In genomic region chr13:84812078-84812477, GRCh38 we compare ENCODE assay signal across 2 cellular contexts.
TF ChIP-seq lines count a peak whose summit lies in the region.

No MANE protein-coding gene starts in this region.

TF ChIP-seq in SK-N-SH, 30 proteins besides CTCF, POLR2A, EP300 and RAD21 (continued from another document):
- TF ChIP-seq IRF3 (IDR thresholded peaks at IDR 0.05; ENCODE audit: low read depth, low read length) (no peak), USF1 (IDR thresholded peaks at IDR 0.05; ENCODE audit: borderline replicate concordance, low read depth) (no peak), SIN3A (IDR thresholded peaks at IDR 0.05; ENCODE audit: borderline replicate concordance, low read depth, low read length) (no peak), GABPA (IDR thresholded peaks at IDR 0.05; ENCODE audit: low read depth) (no peak), SMC3 (IDR thresholded peaks at IDR 0.05; ENCODE audit: low read depth, low read length) (no peak), JUND (IDR thresholded peaks at IDR 0.05) (no peak), NRF1 (IDR thresholded peaks at IDR 0.05; ENCODE audit: low read depth, low read length) (no peak), MAX (IDR thresholded peaks at IDR 0.05; ENCODE audit: low read depth) (no peak), TEAD4 (IDR thresholded peaks at IDR 0.05; ENCODE audit: borderline replicate concordance, insufficient read depth) (no peak), YY1 (IDR thresholded peaks at IDR 0.05; ENCODE audit: low read depth) (no peak)
- TF ChIP-seq, protein P1, sequence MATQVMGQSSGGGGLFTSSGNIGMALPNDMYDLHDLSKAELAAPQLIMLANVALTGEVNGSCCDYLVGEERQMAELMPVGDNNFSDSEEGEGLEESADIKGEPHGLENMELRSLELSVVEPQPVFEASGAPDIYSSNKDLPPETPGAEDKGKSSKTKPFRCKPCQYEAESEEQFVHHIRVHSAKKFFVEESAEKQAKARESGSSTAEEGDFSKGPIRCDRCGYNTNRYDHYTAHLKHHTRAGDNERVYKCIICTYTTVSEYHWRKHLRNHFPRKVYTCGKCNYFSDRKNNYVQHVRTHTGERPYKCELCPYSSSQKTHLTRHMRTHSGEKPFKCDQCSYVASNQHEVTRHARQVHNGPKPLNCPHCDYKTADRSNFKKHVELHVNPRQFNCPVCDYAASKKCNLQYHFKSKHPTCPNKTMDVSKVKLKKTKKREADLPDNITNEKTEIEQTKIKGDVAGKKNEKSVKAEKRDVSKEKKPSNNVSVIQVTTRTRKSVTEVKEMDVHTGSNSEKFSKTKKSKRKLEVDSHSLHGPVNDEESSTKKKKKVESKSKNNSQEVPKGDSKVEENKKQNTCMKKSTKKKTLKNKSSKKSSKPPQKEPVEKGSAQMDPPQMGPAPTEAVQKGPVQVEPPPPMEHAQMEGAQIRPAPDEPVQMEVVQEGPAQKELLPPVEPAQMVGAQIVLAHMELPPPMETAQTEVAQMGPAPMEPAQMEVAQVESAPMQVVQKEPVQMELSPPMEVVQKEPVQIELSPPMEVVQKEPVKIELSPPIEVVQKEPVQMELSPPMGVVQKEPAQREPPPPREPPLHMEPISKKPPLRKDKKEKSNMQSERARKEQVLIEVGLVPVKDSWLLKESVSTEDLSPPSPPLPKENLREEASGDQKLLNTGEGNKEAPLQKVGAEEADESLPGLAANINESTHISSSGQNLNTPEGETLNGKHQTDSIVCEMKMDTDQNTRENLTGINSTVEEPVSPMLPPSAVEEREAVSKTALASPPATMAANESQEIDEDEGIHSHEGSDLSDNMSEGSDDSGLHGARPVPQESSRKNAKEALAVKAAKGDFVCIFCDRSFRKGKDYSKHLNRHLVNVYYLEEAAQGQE (IDR thresholded peaks at IDR 0.05; ENCODE audit: low read depth, low read length), result no peak
- TF ChIP-seq, protein P2, sequence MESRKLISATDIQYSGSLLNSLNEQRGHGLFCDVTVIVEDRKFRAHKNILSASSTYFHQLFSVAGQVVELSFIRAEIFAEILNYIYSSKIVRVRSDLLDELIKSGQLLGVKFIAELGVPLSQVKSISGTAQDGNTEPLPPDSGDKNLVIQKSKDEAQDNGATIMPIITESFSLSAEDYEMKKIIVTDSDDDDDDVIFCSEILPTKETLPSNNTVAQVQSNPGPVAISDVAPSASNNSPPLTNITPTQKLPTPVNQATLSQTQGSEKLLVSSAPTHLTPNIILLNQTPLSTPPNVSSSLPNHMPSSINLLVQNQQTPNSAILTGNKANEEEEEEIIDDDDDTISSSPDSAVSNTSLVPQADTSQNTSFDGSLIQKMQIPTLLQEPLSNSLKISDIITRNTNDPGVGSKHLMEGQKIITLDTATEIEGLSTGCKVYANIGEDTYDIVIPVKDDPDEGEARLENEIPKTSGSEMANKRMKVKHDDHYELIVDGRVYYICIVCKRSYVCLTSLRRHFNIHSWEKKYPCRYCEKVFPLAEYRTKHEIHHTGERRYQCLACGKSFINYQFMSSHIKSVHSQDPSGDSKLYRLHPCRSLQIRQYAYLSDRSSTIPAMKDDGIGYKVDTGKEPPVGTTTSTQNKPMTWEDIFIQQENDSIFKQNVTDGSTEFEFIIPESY (IDR thresholded peaks at IDR 0.05; ENCODE audit: borderline replicate concordance, low read depth), result no peak

TF ChIP-seq in SK-N-SH treated with all-trans-retinoic acid at 6 μM for 48 hours, 23 proteins besides CTCF, POLR2A, EP300 and RAD21 (continued from another document):
- TF ChIP-seq CSRNP3 (CRISPR knock-in tag; IDR thresholded peaks at IDR 0.05), result no peak
